Comparison of ENCODE assay signal across 8 cellular contexts in genomic region chr14:74792249-74793039, GRCh38. TPM values are rescaled to one million over a fixed set of nuclear protein-coding genes. Genes with fewer than 3 reads are reported as not detected.
DNase-seq lines count a peak whose midpoint lies in the region; ATAC-seq, FAIRE-seq and TF ChIP-seq lines count a peak whose summit lies in the region.

No MANE protein-coding gene starts in this region.

- no peaks in the 10 kb centered on the region for H3K9me3 Mint-ChIP-seq in activated CD4-positive, alpha-beta memory T cell treated with anti-CD3 and anti-CD28 coated beads, Interleukin-2, amount 10 ng/mL, durations not matched to agents 7 days and 5 days

- 59% methylated on average over 7 of the region's 7 CpGs for WGBS in liver
- WGBS in HepG2 (ENCODE audit: low lambda C conversion rate), result 81% methylated on average over 7 of the region's 7 CpGs
- whole genome bisulfite sequencing in iPS DF 6.9 (ENCODE audit: insufficient coverage, insufficient read length), result 100% methylated on average over 2 of the region's 7 CpGs

- peak overlapping the region; percentile 25 for H3K4me3 Mint-ChIP-seq in activated CD4-positive, alpha-beta memory T cell treated with anti-CD3 and anti-CD28 coated beads, Interleukin-2, amount 10 ng/mL, durations not matched to agents 7 days and 5 days

- CTCF ChIA-PET in HepG2 (lab: Yijun Ruan, JAX; ENCODE audit: low intra/inter-chr PET ratio, low total read pairs), result no interaction called here
- CTCF ChIA-PET in activated CD4-positive, alpha-beta memory T cell treated with anti-CD3 and anti-CD28 coated beads, Interleukin-2, amount 10 ng/mL, durations not matched to agents 7 days and 5 days (lab: Charles Lee), result interaction anchor here (0.8 to 1.3 kb wide), 2 partner anchors 29 to 183 kb away, joined by 3 to 11 read pairs; partner anchors contain the start of gene YLPM1

- H3K79me2 ChIP-seq in HepG2 (ENCODE audit: insufficient read depth, low read length), result peaks cover 14% of the 10 kb centered on the region

- no peak for TF ChIP-seq POLR2A in HepG2 (IDR thresholded peaks at IDR 0.05; ENCODE audit: insufficient read depth in 1 of 2, low read depth in 2 of 2, low read length in 2 of 2)
- TF ChIP-seq POLR2A in erythroblast (IDR thresholded peaks at IDR 0.05; ENCODE audit: low read length), result no peak

- H3K36me3 ChIP-seq in liver (ENCODE audit: control insufficient read depth in 4 of 4, insufficient read depth in 3 of 4, low read depth in 1 of 4, low read length in 3 of 4) (peaks cover 0 to 7% (median 1%) of the 10 kb centered on the region in 4 donors), HepG2 (replicated peaks in 1 of 2; ENCODE audit: control insufficient read depth in 1 of 2, insufficient read depth in 2 of 2, low read length in 2 of 2) (peaks cover 2 to 27% of the 10 kb centered on the region in 2 experiments; a peak in 3 of 5 replicates), iPS DF 6.9 (ENCODE audit: control insufficient read depth, insufficient read depth, low read length) (no peaks in the 10 kb centered on the region; the same call in 1 of the 2 replicates), upper lobe of right lung (peaks cover 21% of the 10 kb centered on the region)

- H3K27ac ChIP-seq in liver (ENCODE audit: low read depth in 1 of 2, low read length in 2 of 2) (no peak overlapping the region), HepG2 (ENCODE audit: extremely low read length, insufficient read depth, low read length) (no peak overlapping the region), iPS DF 6.9 (ENCODE audit: low read length) (no peak overlapping the region), upper lobe of right lung (peak overlapping the region; percentile 7)

- H3K4me3 ChIP-seq in liver (ENCODE audit: low read depth in 1 of 3, low read length in 3 of 3) (no peak overlapping the region), HepG2 (replicated peaks in 1 of 3; ENCODE audit: insufficient read depth in 1 of 3, low read depth in 2 of 3, low read length in 3 of 3) (no peak overlapping the region), iPS DF 6.9 (ENCODE audit: low read length) (no peak overlapping the region), upper lobe of right lung (no peak overlapping the region)

- FAIRE-seq in HepG2 (lab: Jason Lieb, UNC), result no peak

- peaks cover 32% of the 10 kb centered on the region for H3K4me1 Mint-ChIP-seq in activated CD4-positive, alpha-beta memory T cell treated with anti-CD3 and anti-CD28 coated beads, Interleukin-2, amount 10 ng/mL, durations not matched to agents 7 days and 5 days

- H3K9me3 ChIP-seq in liver (ENCODE audit: control insufficient read depth in 4 of 4, low read length in 3 of 4), result no peaks in the 10 kb centered on the region
- no peaks in the 10 kb centered on the region for H3K9me3 ChIP-seq in HepG2 (ENCODE audit: low read length)
- H3K9me3 ChIP-seq in iPS DF 6.9 (ENCODE audit: control insufficient read depth, insufficient read depth, low read length), result no peaks in the 10 kb centered on the region
- no peaks in the 10 kb centered on the region for H3K9me3 ChIP-seq in upper lobe of right lung

- peak overlapping the region; percentile 64 for H3K27ac Mint-ChIP-seq in activated CD4-positive, alpha-beta memory T cell treated with anti-CD3 and anti-CD28 coated beads, Interleukin-2, amount 10 ng/mL, durations not matched to agents 7 days and 5 days

- H3K4me1 ChIP-seq in liver (ENCODE audit: control insufficient read depth in 4 of 4, insufficient read depth in 4 of 4, low read length in 3 of 4) (no peaks in the 10 kb centered on the region), HepG2 (ENCODE audit: insufficient read depth, low read length) (no peaks in the 10 kb centered on the region), iPS DF 6.9 (ENCODE audit: control insufficient read depth, insufficient read depth, low read length) (no peaks in the 10 kb centered on the region), upper lobe of right lung (peaks cover 16% of the 10 kb centered on the region)

- H3K27me3 ChIP-seq in liver (ENCODE audit: control insufficient read depth in 4 of 4, insufficient read depth in 4 of 4, low read length in 3 of 4) (no peaks in the 10 kb centered on the region), HepG2 (ENCODE audit: control insufficient read depth in 1 of 2, insufficient read depth in 2 of 2, low read length in 2 of 2) (no peaks in the 10 kb centered on the region), iPS DF 6.9 (ENCODE audit: control insufficient read depth, insufficient read depth, low read length) (no peaks in the 10 kb centered on the region), upper lobe of right lung (no peaks in the 10 kb centered on the region)

- no peak for DNase-seq in HepG2 (ENCODE audit: low spot score)
- no peak for DNase-seq in activated CD4-positive, alpha-beta memory T cell treated with anti-CD3 and anti-CD28 coated beads, Interleukin-2, amount 10 ng/mL, durations not matched to agents 7 days and 5 days
- DNase-seq in iPS DF 6.9 (ENCODE audit: low read depth, low spot score), result peak; percentile 27
- DNase-seq in upper lobe of right lung, result no peak
- no peak for DNase-seq in erythroblast (lab: John Stamatoyannopoulos, UW)

- no peak for TF ChIP-seq CTCF in liver (IDR thresholded peaks at IDR 0.05; ENCODE audit: low read depth, low read length, missing input control)
- TF ChIP-seq CTCF in HepG2 (CRISPR knock-in tag; IDR thresholded peaks at IDR 0.05), result no peak
- no peak for TF ChIP-seq CTCF in upper lobe of right lung (IDR thresholded peaks at IDR 0.05)

- H4K20me1 ChIP-seq in HepG2 (ENCODE audit: insufficient read depth, low read length), result no peaks in the 10 kb centered on the region; the same call in 1 of the 2 replicates

- no peak for ATAC-seq in HepG2
- no peak for ATAC-seq in upper lobe of right lung
- no peak for ATAC-seq in GM21360 (IDR thresholded peaks at IDR 0.05; ENCODE audit: unreplicated experiment)
- no peak for ATAC-seq in GM18868 (IDR thresholded peaks at IDR 0.05; ENCODE audit: unreplicated experiment)

- POLR2A ChIA-PET in HepG2 (lab: Yijun Ruan, JAX), result no interaction called here
- POLR2A ChIA-PET in activated CD4-positive, alpha-beta memory T cell treated with anti-CD3 and anti-CD28 coated beads, Interleukin-2, amount 10 ng/mL, durations not matched to agents 7 days and 5 days (lab: Charles Lee), result interaction anchor here (1.3 to 1.8 kb wide), 2 partner anchors 29 to 183 kb away, joined by 3 to 16 read pairs; partner anchors contain the start of gene YLPM1

- H3K36me3 Mint-ChIP-seq in activated CD4-positive, alpha-beta memory T cell treated with anti-CD3 and anti-CD28 coated beads, Interleukin-2, amount 10 ng/mL, durations not matched to agents 7 days and 5 days (ENCODE audit: low read depth), result peaks cover 35% of the 10 kb centered on the region

- no peak overlapping the region for H3K4me2 ChIP-seq in HepG2 (ENCODE audit: low read depth, low read length)

- in situ Hi-C loops in HepG2 (cut with HindIII; ENCODE audit: extremely low pct_ligation_motif_present, low pct_unique_long_range_greater_than_20kb), result loop anchor here (25.0 kb wide), 1 partner anchor 180 kb away; the partner anchor contains the start of gene LTBP2

- no peak for TF ChIP-seq EP300 in HepG2 (IDR thresholded peaks at IDR 0.05; ENCODE audit: low read depth in 2 of 2, low read length in 2 of 2)
- no peak for TF ChIP-seq EP300 in HepG2 (CRISPR knock-in tag; IDR thresholded peaks at IDR 0.05; ENCODE audit: borderline replicate concordance)

- no TSS peak for BruUV-seq in HepG2 (replicated peaks; lab: Mats Ljungman, UMichigan)

- no peaks in the 10 kb centered on the region for H3K27me3 Mint-ChIP-seq in activated CD4-positive, alpha-beta memory T cell treated with anti-CD3 and anti-CD28 coated beads, Interleukin-2, amount 10 ng/mL, durations not matched to agents 7 days and 5 days

- intact Hi-C loops in HepG2 (cut with micrococcal nuclease; ENCODE audit: unreplicated experiment) (no loop called here), upper lobe of right lung (cut with DNase I) (no loop called here)

- no peak overlapping the region for H2AFZ ChIP-seq in HepG2 (ENCODE audit: low read length)

- no peak for TF ChIP-seq RAD21 in liver (IDR thresholded peaks at IDR 0.05)
- TF ChIP-seq RAD21 in HepG2 (CRISPR knock-in tag; IDR thresholded peaks at IDR 0.05), result no peak

- no peak overlapping the region for H3K9ac ChIP-seq in liver (ENCODE audit: low read depth in 1 of 2, low read length in 2 of 2)
- H3K9ac ChIP-seq in HepG2 (ENCODE audit: insufficient read depth, low read depth, low read length), result no peak overlapping the region

TF ChIP-seq in liver, 16 proteins besides CTCF, POLR2A, EP300 and RAD21 (continues in another document):
- no peak for TF ChIP-seq HNF4G (IDR thresholded peaks at IDR 0.05)
- no peak for TF ChIP-seq NR2F2 (IDR thresholded peaks at IDR 0.05)

RNA-seq across cellular contexts. Expression of gene YLPM1, which starts 29.3 kb away (rescaled TPM):
- total RNA-seq in liver (10 to 100 TPM; 18.5 to 27.3 TPM), HepG2 (2016; rRNA removed; fragmentation: Illumina TruSeq; extraction: Trizol) (21.9 and 37.6 TPM in 2 replicates), upper lobe of right lung (53.0 TPM)
- polyA plus RNA-seq in liver (1 to 10 TPM; 5.9 to 7.9 TPM), HepG2 (2011; rRNA removed) (6.0 and 6.7 TPM in 2 replicates)
- 6.3 and 7.4 TPM in 2 replicates for total RNA-seq in HepG2 (2016; cell fraction: cytosol; rRNA removed; fragmentation: Illumina TruSeq; extraction: Trizol; ENCODE audit: low read depth)
- total RNA-seq in HepG2 (2016; cell fraction: insoluble cytoplasmic fraction; rRNA removed; fragmentation: Illumina TruSeq; extraction: Trizol), result 19.0 and 31.8 TPM in 2 replicates
- 10.5 and 12.6 TPM in 2 replicates for total RNA-seq in HepG2 (2016; cell fraction: membrane; rRNA removed; fragmentation: Illumina TruSeq; extraction: Trizol)
- 76.0 and 88.2 TPM in 2 replicates for total RNA-seq in HepG2 (2016; cell fraction: nucleus; rRNA removed; fragmentation: Illumina TruSeq; extraction: Trizol)
- polyA plus RNA-seq in HepG2 (2011; cell fraction: cytosol; rRNA removed), result 1.8 and 2.8 TPM in 2 replicates
- 20.6 and 28.5 TPM in 2 replicates for polyA plus RNA-seq in HepG2 (2011; cell fraction: nucleus; rRNA removed)
- 24.4 and 27.8 TPM in 2 replicates for polyA plus RNA-seq in HepG2 (2012)
- 1.3 and 1.4 TPM in 2 replicates for polyA plus RNA-seq in HepG2 (2016; cell fraction: cytosol; fragmentation: Illumina TruSeq; extraction: Trizol; ENCODE audit: low read depth)
- 27.6 and 35.4 TPM in 2 replicates for polyA plus RNA-seq in HepG2 (2016; cell fraction: insoluble cytoplasmic fraction; fragmentation: Illumina TruSeq; extraction: Trizol; ENCODE audit: low read depth)
- polyA plus RNA-seq in HepG2 (2016; cell fraction: membrane; fragmentation: Illumina TruSeq; extraction: Trizol; ENCODE audit: low read depth), result 3.1 and 3.4 TPM in 2 replicates
- polyA plus RNA-seq in HepG2 (2016; cell fraction: nucleus; fragmentation: Illumina TruSeq; extraction: Trizol; ENCODE audit: insufficient read depth, low read depth), result 49.4 and 52.2 TPM in 2 replicates
- 10.9 and 19.3 TPM in 2 replicates for polyA minus RNA-seq in HepG2 (2011; rRNA and poly(A)+ RNA removed; ENCODE audit: low replicate concordance)
- polyA minus RNA-seq in HepG2 (2011; cell fraction: cytosol; rRNA and poly(A)+ RNA removed), result 8.6 and 10.9 TPM in 2 replicates
- polyA minus RNA-seq in HepG2 (2011; cell fraction: nucleus; rRNA and poly(A)+ RNA removed), result 87.4 and 90.9 TPM in 2 replicates
- total RNA-seq in activated CD4-positive, alpha-beta memory T cell treated with anti-CD3 and anti-CD28 coated beads, Interleukin-2, amount 10 ng/mL, durations not matched to agents 7 days and 5 days, result 10 to 100 TPM; 52.3 to 55.4 TPM
